9 cellular contexts compared by ENCODE assay signal in genomic region chr22:43094551-43094950, GRCh38. TPM values are rescaled to one million over a fixed set of nuclear protein-coding genes. Genes with fewer than 3 reads are reported as not detected.
DNase-seq lines count a peak whose midpoint lies in the region; ATAC-seq and TF ChIP-seq lines count a peak whose summit lies in the region.
"Had no signal": no experiment of that assay in that cellular context is flagged by ENCODE, and none has a peak within 500 bp of the region (broad histone marks: within the 10 kb centered on the region; RNA-seq: fewer than 3 reads in every experiment).

No MANE protein-coding gene starts in this region.

- no peaks in the 10 kb centered on the region for H3K4me1 ChIP-seq in breast epithelium

- TF ChIP-seq CTCF in MCF 10A (IDR thresholded peaks at IDR 0.05; ENCODE audit: unreplicated experiment) (no peak), breast epithelium (IDR thresholded peaks at IDR 0.05) (no peak)

- POLR2A ChIA-PET in MCF 10A (lab: Yijun Ruan, JAX) = interaction anchor here (0.9 to 1.0 kb wide), 3 partner anchors 12 to 480 kb away, joined by 3 to 5 read pairs (median 3); partner anchors contain the start of gene POLDIP3

- CTCF ChIA-PET in MCF 10A (lab: Yijun Ruan, JAX) = no interaction called here

- H3K9me3 Mint-ChIP-seq in MCF 10A (ENCODE audit: unreplicated experiment) = peaks cover 8% of the 10 kb centered on the region

- DNase-seq in MCF 10A (ENCODE audit: unreplicated experiment) = no peak
- DNase-seq in breast epithelium (ENCODE audit: low spot score in 2 of 2) = no peak
- DNase-seq in D341Med (ENCODE audit: low spot score) = peak; percentile 33
- DNase-seq in NCI-H345 treated with DMSO at 0.1 percent for 48 hours (lab: John Stamatoyannopoulos, UW; ENCODE audit: unreplicated experiment) = peak; percentile 32
- no peak for DNase-seq in NK-92 (lab: John Stamatoyannopoulos, UW; ENCODE audit: unreplicated experiment)
- DNase-seq: C1 segment of cervical spinal cord, NCI-H226 had no signal

- no peak for TF ChIP-seq POLR2A in breast epithelium (IDR thresholded peaks at IDR 0.05)

- peaks cover 5 to 11% of the 10 kb centered on the region in 2 donors for H3K9me3 ChIP-seq in breast epithelium

- no TSS peak for BruUV-seq in MCF 10A (replicated peaks; lab: Mats Ljungman, UMichigan)

- no peak overlapping the region for H3K4me3 Mint-ChIP-seq in MCF 10A (ENCODE audit: unreplicated experiment)

- no peaks in the 10 kb centered on the region for H3K27me3 Mint-ChIP-seq in MCF 10A (ENCODE audit: insufficient read depth, unreplicated experiment)

- intact Hi-C loops in MCF 10A (cut with micrococcal nuclease) (loop anchor here (5.0 kb wide), 1 partner anchor 432 kb away; no protein-coding TSS in a partner anchor), breast epithelium (cut with DNase I; ENCODE audit: low total_unique reads) (no loop called here)

- peak; percentile 8 for ATAC-seq in esophagus mucosa
- no peak for ATAC-seq in HG03457 (IDR thresholded peaks at IDR 0.05; ENCODE audit: unreplicated experiment)

- H3K4me3 ChIP-seq in breast epithelium = no peak overlapping the region

- H3K36me3 ChIP-seq in breast epithelium = no peaks in the 10 kb centered on the region

- H3K4me1 Mint-ChIP-seq in MCF 10A (ENCODE audit: insufficient read depth, unreplicated experiment) = peaks cover 14% of the 10 kb centered on the region

- no peaks in the 10 kb centered on the region for H3K36me3 Mint-ChIP-seq in MCF 10A (ENCODE audit: insufficient read depth, unreplicated experiment)

- H3K27ac Mint-ChIP-seq in MCF 10A (ENCODE audit: low read depth, unreplicated experiment) = peak overlapping the region; percentile 31

- H3K27ac ChIP-seq in breast epithelium = no peak overlapping the region

- H3K27me3 ChIP-seq in breast epithelium = no peaks in the 10 kb centered on the region

RNA-seq across cellular contexts. Expression of gene TTLL1, which starts 5.4 kb away (rescaled TPM):
- 3.3 and 3.6 TPM in 2 replicates for total RNA-seq in MCF 10A (2022)
- 1 to 10 TPM; 4.6 to 6.4 (median 5.2) TPM for total RNA-seq in breast epithelium
- 4.7 TPM for total RNA-seq in esophagus mucosa

RNA-seq across cellular contexts. Expression of gene BIK, which starts 16.0 kb away (rescaled TPM):
- total RNA-seq in MCF 10A (2022) (7.3 and 10.0 TPM in 2 replicates), breast epithelium (10 to 100 TPM in 2 of 3 donors, not detected in 1; 22.6 to 25.0 TPM), esophagus mucosa (22.9 TPM)

RNA-seq across cellular contexts. Expression of gene MCAT, which starts 48.6 kb away (rescaled TPM):
- total RNA-seq in MCF 10A (2022) (17.6 and 18.8 TPM in 2 replicates), breast epithelium (10 to 100 TPM; 18.6 to 31.1 (median 26.2) TPM), esophagus mucosa (14.9 TPM)

RNA-seq across cellular contexts. Expression of gene TSPO, which starts 56.8 kb away (rescaled TPM):
- total RNA-seq in MCF 10A (2022) (294 and 308 TPM in 2 replicates), breast epithelium (100 to 1,000 TPM; 250 to 468 (median 284) TPM), esophagus mucosa (435 TPM)

Comparison
In these comparisons a context has a peak if more than half of its experiments do, and no peak if none do; other contexts are left out.
1. DNase-seq: peak in D341Med (single experiment) and NCI-H345 treated with DMSO at 0.1 percent for 48 hours (single experiment); none in MCF 10A (single experiment), breast epithelium (0 of 2) and NK-92 (single experiment).